Comparison of ENCODE assay signal across 8 cellular contexts in genomic region chr12:132560421-132560830, GRCh38. TPM values are rescaled to one million over a fixed set of nuclear protein-coding genes. Genes with fewer than 3 reads are reported as not detected.
DNase-seq lines count a peak whose midpoint lies in the region; ATAC-seq and TF ChIP-seq lines count a peak whose summit lies in the region.

No MANE protein-coding gene starts in this region.

- no peak overlapping the region for H3K9ac ChIP-seq in mammary epithelial cell (ENCODE audit: insufficient read depth, low read length)

- no peak for TF ChIP-seq POLR2A in lower leg skin (IDR thresholded peaks at IDR 0.05)
- no peak for TF ChIP-seq POLR2A in testis (IDR thresholded peaks at IDR 0.05)

- TF ChIP-seq CTCF in mammary epithelial cell (conservative IDR thresholded peaks at IDR 0.05 in 1 of 2, IDR thresholded peaks at IDR 0.05 in 1 of 2; ENCODE audit: extremely low read depth in 1 of 2, insufficient read depth in 1 of 2, low read depth in 1 of 2, low read length in 2 of 2) = no peak
- no peak for TF ChIP-seq CTCF in lower leg skin (IDR thresholded peaks at IDR 0.05)
- no peak for TF ChIP-seq CTCF in testis (IDR thresholded peaks at IDR 0.05)

- H3K36me3 ChIP-seq in mammary epithelial cell (ENCODE audit: insufficient read depth, low read length) (no peaks in the 10 kb centered on the region), testis (ENCODE audit: low read depth, missing control alignments) (no peaks in the 10 kb centered on the region)

- H3K4me2 ChIP-seq in mammary epithelial cell (ENCODE audit: insufficient read depth, low read depth, low read length) = peak overlapping the region; percentile 91

- H3K4me1 ChIP-seq in mammary epithelial cell (ENCODE audit: insufficient read depth, low read length) = peaks cover 12% of the 10 kb centered on the region
- peaks cover 14% of the 10 kb centered on the region for H3K4me1 ChIP-seq in testis

- H3K27me3 ChIP-seq in mammary epithelial cell (ENCODE audit: insufficient read depth, low read length) = no peaks in the 10 kb centered on the region
- H3K27me3 ChIP-seq in testis = no peaks in the 10 kb centered on the region

- peak overlapping the region; percentile 47 for H2AFZ ChIP-seq in mammary epithelial cell (ENCODE audit: low read depth, low read length)

- H4K20me1 ChIP-seq in mammary epithelial cell (ENCODE audit: insufficient read depth, low read length) = no peaks in the 10 kb centered on the region

- CTCF ChIA-PET in mammary epithelial cell (lab: Charles Lee; ENCODE audit: low non-redundant PET) = interaction anchor here (0.6 to 1.4 kb wide), 2 partner anchors 41 to 131 kb away, joined by 4 read pairs; no protein-coding TSS in a partner anchor

- DNase-seq in NCI-H2196 (lab: John Stamatoyannopoulos, UW; ENCODE audit: unreplicated experiment) = peak; percentile 27
- DNase-seq in NCI-H2196 treated with DMSO at 0.1 percent for 48 hours (lab: John Stamatoyannopoulos, UW; ENCODE audit: unreplicated experiment) = no peak
- peak; percentile 25 for DNase-seq in NCI-H2107 treated with DMSO at 0.1 percent for 48 hours (lab: John Stamatoyannopoulos, UW; ENCODE audit: unreplicated experiment)
- DNase-seq in mammary epithelial cell = peak; percentile 27
- no peak for DNase-seq in lower leg skin (ENCODE audit: low spot score in 2 of 2)
- DNase-seq in testis = no peak
- no peak for DNase-seq in NOMO-1 treated with DMSO at 0.1 percent for 48 hours (lab: John Stamatoyannopoulos, UW; ENCODE audit: unreplicated experiment)

- H3K4me3 ChIP-seq in mammary epithelial cell (replicated peaks in 1 of 3; ENCODE audit: insufficient read depth in 1 of 3, low read depth in 2 of 3, low read length in 3 of 3) (peak overlapping the region; percentile 42 to 66 (median 63)), lower leg skin (ENCODE audit: low read depth, poor library complexity, severe bottlenecking) (peak overlapping the region; percentile 59), testis (peak overlapping the region; percentile 53 to 62)

- dilution Hi-C loops in mammary epithelial cell (cut with HindIII; ENCODE audit: low sequenced_read_pairs) = no loop called here

- H3K27ac ChIP-seq in mammary epithelial cell (ENCODE audit: insufficient read depth, low read depth, low read length) (no peak overlapping the region), testis (no peak overlapping the region)

- BruUV-seq in mammary epithelial cell (replicated peaks; lab: Mats Ljungman, UMichigan) = no TSS peak

- WGBS in mammary epithelial cell (ENCODE audit: low coverage, missing lambda C conversion rate) = 0% methylated on average over 7 of the region's 49 CpGs
- 0 to 1% methylated on average over 4 to 29 of the region's 49 CpGs for WGBS in lower leg skin, 2 donors
- WGBS in testis, 2 donors = 0% methylated on average over 38 of the region's 49 CpGs; no CpG with 5 or more reads in 1 of the 2 donors

- ATAC-seq in GM18520 (IDR thresholded peaks at IDR 0.05; ENCODE audit: unreplicated experiment) = no peak

- in situ Hi-C loops in mammary epithelial cell (cut with MboI; ENCODE audit: low sequenced_read_pairs in 2 of 2) = no loop called here

- H3K9me3 ChIP-seq in mammary epithelial cell (replicated peaks; ENCODE audit: insufficient read depth, low read length) (no peaks in the 10 kb centered on the region), testis (no peaks in the 10 kb centered on the region)

- peaks cover 42% of the 10 kb centered on the region for H3K79me2 ChIP-seq in mammary epithelial cell (ENCODE audit: insufficient read depth, low read length)

- intact Hi-C loops in mammary epithelial cell (cut with micrococcal nuclease) = loop anchor here (1.0 to 5.0 kb wide), 4 partner anchors 36 to 406 kb away; partner anchors contain the start of gene FBRSL1
- intact Hi-C loops in lower leg skin (cut with DNase I; ENCODE audit: low total_unique reads) = loop anchor here (2.0 kb wide), 1 partner anchor 48 kb away; no protein-coding TSS in a partner anchor
- intact Hi-C loops in testis (cut with DNase I; ENCODE audit: low total_unique reads) = no loop called here

RNA-seq across cellular contexts. Expression of gene LRCOL1, which starts 50.0 kb away (rescaled TPM):
- total RNA-seq in mammary epithelial cell = not detected
- polyA plus RNA-seq in mammary epithelial cell = not detected
- not detected for polyA minus RNA-seq in mammary epithelial cell
- total RNA-seq in lower leg skin = not detected
- total RNA-seq in testis = under 1 TPM in 1 of 2 donors, not detected in 1; 0.81 TPM
- 1.6 TPM for polyA plus RNA-seq in testis (ENCODE audit: insufficient read depth, low read depth, low replicate concordance)

RNA-seq across cellular contexts. Expression of gene P2RX2, which starts 58.1 kb away (rescaled TPM):
- total RNA-seq in mammary epithelial cell = not detected
- polyA plus RNA-seq in mammary epithelial cell = not detected
- polyA minus RNA-seq in mammary epithelial cell = not detected
- total RNA-seq in lower leg skin = not detected
- total RNA-seq in testis = 1 to 10 TPM; 2.2 to 2.7 TPM
- 3.0 TPM for polyA plus RNA-seq in testis (ENCODE audit: insufficient read depth, low read depth, low replicate concordance)

Comparison
In these comparisons a context has a peak if more than half of its experiments do, and no peak if none do; other contexts are left out.
1. DNase-seq: peak in NCI-H2196 (single experiment), NCI-H2107 treated with DMSO at 0.1 percent for 48 hours (single experiment) and mammary epithelial cell (single experiment); none in NCI-H2196 treated with DMSO at 0.1 percent for 48 hours (single experiment), lower leg skin (0 of 2), testis (single experiment) and NOMO-1 treated with DMSO at 0.1 percent for 48 hours (single experiment).
2. Peak in every context shown above with its lines, with median percentiles within 50 percentile points of each other: H3K4me3 ChIP-seq.